Comparison of ENCODE assay signal across 8 cellular contexts in the genomic region with DNA sequence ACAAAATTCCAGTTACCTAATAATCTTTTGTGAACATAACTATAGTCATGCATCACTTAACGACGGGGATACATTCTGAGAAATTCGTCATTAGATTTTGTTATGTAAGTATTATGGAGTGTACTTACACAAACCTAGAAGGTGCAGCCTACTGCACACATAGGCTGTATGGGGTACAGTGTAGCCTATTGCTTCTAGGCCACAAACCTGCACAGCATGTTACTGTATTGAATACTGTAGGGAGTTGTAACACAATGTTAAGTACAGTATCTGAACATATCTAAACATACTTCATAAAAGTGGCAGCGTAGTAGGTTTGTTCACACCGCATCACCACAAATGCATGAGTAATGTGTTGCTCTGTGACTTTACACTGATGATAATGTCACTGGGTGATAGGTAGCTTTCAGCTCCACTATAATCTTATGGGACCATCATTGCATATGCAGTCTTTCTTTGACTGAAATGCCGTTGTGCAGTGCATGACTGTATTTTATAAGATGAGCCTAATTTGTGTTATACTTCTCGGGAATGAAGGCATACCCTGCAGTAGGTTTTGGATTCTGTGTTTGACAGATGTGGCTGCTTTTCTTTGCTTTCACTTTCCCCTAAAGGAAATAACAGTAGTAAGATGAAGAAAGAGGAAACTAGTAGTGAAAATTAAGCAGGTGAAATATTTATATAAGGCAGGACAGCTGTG.
A peak's percentile ranks its signal among the peaks of the same experiment; 100 is the strongest.
DNase-seq lines count a peak whose midpoint lies in the region; ATAC-seq and TF ChIP-seq lines count a peak whose summit lies in the region.
"Had no signal": no experiment of that assay in that cellular context is flagged by ENCODE, and none has a peak within 500 bp of the region (broad histone marks: within the 10 kb centered on the region; RNA-seq: fewer than 3 reads in every experiment).

No MANE protein-coding gene starts in this region.

- H3K4me3 ChIP-seq in mucosa of descending colon (no peak overlapping the region), tibial nerve (no peak overlapping the region)

- no peaks in the 10 kb centered on the region for H3K36me3 Mint-ChIP-seq in type B pancreatic cell

- TF ChIP-seq CTCF in mucosa of descending colon (IDR thresholded peaks at IDR 0.05) = no peak
- TF ChIP-seq CTCF in type B pancreatic cell (conservative IDR thresholded peaks at IDR 0.05) = no peak
- TF ChIP-seq CTCF in tibial nerve (IDR thresholded peaks at IDR 0.05) = no peak

- TF ChIP-seq POLR2A in erythroblast (IDR thresholded peaks at IDR 0.05; ENCODE audit: low read length) = no peak
- no peak for TF ChIP-seq POLR2A in tibial nerve (IDR thresholded peaks at IDR 0.05)

- ATAC-seq in GM19023 (IDR thresholded peaks at IDR 0.05; ENCODE audit: unreplicated experiment) (peak; percentile 78), GM21786 (IDR thresholded peaks at IDR 0.05; ENCODE audit: unreplicated experiment) (peak; percentile 90), HG03571 (IDR thresholded peaks at IDR 0.05; ENCODE audit: unreplicated experiment) (peak; percentile 79), mucosa of descending colon (peak; percentile 21)

- H3K9me3 Mint-ChIP-seq in type B pancreatic cell = no peaks in the 10 kb centered on the region

- no peaks in the 10 kb centered on the region for H3K27me3 ChIP-seq in tibial nerve

- H3K36me3 ChIP-seq in mucosa of descending colon (ENCODE audit: low read depth) (no peaks in the 10 kb centered on the region), tibial nerve (peaks cover 0 to 10% (median 0%) of the 10 kb centered on the region in 3 donors)

- H3K4me1 Mint-ChIP-seq in type B pancreatic cell (ENCODE audit: unreplicated experiment) = no peaks in the 10 kb centered on the region

- no peak overlapping the region for H3K27ac Mint-ChIP-seq in type B pancreatic cell

- H3K4me1 ChIP-seq in mucosa of descending colon (ENCODE audit: low read depth) = no peaks in the 10 kb centered on the region
- no peaks in the 10 kb centered on the region for H3K4me1 ChIP-seq in tibial nerve

- H3K9me3 ChIP-seq in mucosa of descending colon (no peaks in the 10 kb centered on the region), tibial nerve (no peaks in the 10 kb centered on the region)

- intact Hi-C loops in mucosa of descending colon (cut with DNase I, micrococcal nuclease) = no loop called here

- no peaks in the 10 kb centered on the region for H3K27me3 Mint-ChIP-seq in type B pancreatic cell

- DNase-seq in mucosa of descending colon (no peak), type B pancreatic cell (ENCODE audit: extremely low spot score, unreplicated experiment) (no peak), erythroblast (lab: John Stamatoyannopoulos, UW) (no peak), tibial nerve (ENCODE audit: low spot score in 2 of 2) (no peak)
- DNase-seq: NCI-H1694 had no signal

- H3K4me3 Mint-ChIP-seq in type B pancreatic cell = no peak overlapping the region

- TF ChIP-seq EP300 in tibial nerve (IDR thresholded peaks at IDR 0.05) = no peak

- H3K27ac ChIP-seq in tibial nerve = no peak overlapping the region

- WGBS in tibial nerve, 2 donors = 90% methylated on average over 7 of the region's 7 CpGs

Comparison
In these comparisons a context has a peak if more than half of its experiments do, and no peak if none do; other contexts are left out.
1. ATAC-seq: peak in every context shown above with its lines; median percentile 90 in GM21786; 79 in HG03571; 78 in GM19023; 21 in mucosa of descending colon.